Comparison of ENCODE assay signal across 16 cellular contexts in genomic region chr12:24066865-24067264, GRCh38.
DNase-seq lines count a peak whose midpoint lies in the region; ATAC-seq and TF ChIP-seq lines count a peak whose summit lies in the region.
"Had no signal": no experiment of that assay in that cellular context is flagged by ENCODE, and none has a peak within 500 bp of the region (broad histone marks: within the 10 kb centered on the region; RNA-seq: fewer than 3 reads in every experiment).

No MANE protein-coding gene starts in this region.

- no peak for TF ChIP-seq CTCF in IMR-90 (conservative IDR thresholded peaks at IDR 0.05; ENCODE audit: low read depth, low read length)
- TF ChIP-seq CTCF in ascending aorta (IDR thresholded peaks at IDR 0.05) = no peak

- CTCF ChIA-PET in IMR-90 (lab: Yijun Ruan, JAX) = interaction anchor here (0.6 kb wide), 1 partner anchor 36 kb away, joined by 3 read pairs; no protein-coding TSS in a partner anchor

- no peak overlapping the region for H4K91ac ChIP-seq in IMR-90 (ENCODE audit: insufficient read depth, low read depth, low read length)

- no CpG with 5 or more reads among the region's 2 CpGs for WGBS in IMR-90 (ENCODE audit: extremely low coverage in 2 of 2, insufficient read length in 1 of 2), 2 experiments

- in situ Hi-C loops in IMR-90 (cut with MboI; ENCODE audit: low sequenced_read_pairs) = no loop called here

- no peak overlapping the region for H2BK15ac ChIP-seq in IMR-90 (ENCODE audit: low read depth, low read length)

- H4K5ac ChIP-seq in IMR-90 (ENCODE audit: low read depth, low read length) = no peak overlapping the region; the same call in 1 of the 2 replicates

- H3K23ac ChIP-seq in IMR-90 (ENCODE audit: low read depth, low read length) = no peak overlapping the region

- dilution Hi-C loops in IMR-90 (cut with HindIII; ENCODE audit: low sequenced_read_pairs, unreplicated experiment) = no loop called here

- H3K56ac ChIP-seq in IMR-90 (ENCODE audit: extremely low read depth, insufficient read depth, low read length) = no peak overlapping the region

- H2BK120ac ChIP-seq in IMR-90 (ENCODE audit: low read depth, low read length) = no peak overlapping the region

- H4K8ac ChIP-seq in IMR-90 (ENCODE audit: low read depth in 2 of 2, low read length in 2 of 2) = no peak overlapping the region

- no peaks in the 10 kb centered on the region for H3K79me1 ChIP-seq in IMR-90 (ENCODE audit: low read depth in 1 of 2, low read length in 2 of 2)

- H3K27me3 ChIP-seq in IMR-90 (ENCODE audit: control insufficient read depth, insufficient read depth, low read length) = no peaks in the 10 kb centered on the region
- H3K27me3 ChIP-seq in ascending aorta = no peaks in the 10 kb centered on the region
- H3K27me3 ChIP-seq: neutrophil, upper lobe of left lung had no signal

- H3K4me3 ChIP-seq in IMR-90 (ENCODE audit: insufficient read depth, low read depth, low read length) = no peak overlapping the region
- H3K4me3 ChIP-seq in ascending aorta = no peak overlapping the region
- H3K4me3 ChIP-seq: lower lobe of right lung, upper lobe of left lung had no signal

- peak; percentile 77 for DNase-seq in IMR-90
- DNase-seq in ascending aorta (ENCODE audit: low spot score in 2 of 2) = peak in 1 of 2 donors; percentile 78
- peak; percentile 44 for DNase-seq in fibroblast of the conjunctiva (ENCODE audit: low read depth)
- peak; percentile 62 for DNase-seq in smooth muscle cell of the brain vasculature (ENCODE audit: low read depth, low spot score)
- DNase-seq in NCI-H2227 (lab: John Stamatoyannopoulos, UW; ENCODE audit: unreplicated experiment) = no peak
- no peak for DNase-seq in middle frontal gyrus (ENCODE audit: extremely low spot score, low spot score)
- DNase-seq: activated CD4-positive, alpha-beta memory T cell treated with anti-CD3 and anti-CD28 coated beads, Interleukin-2, amount 10 ng/mL, durations not matched to agents 7 days and 5 days; cortex of kidney; lower lobe of right lung; NCI-H1105; RPMI8226; T-helper 9 cell; upper lobe of left lung had no signal

- H3K4me2 ChIP-seq in IMR-90 (ENCODE audit: low read depth, low read length) = peak overlapping the region; percentile 32; the same call in 1 of the 2 replicates

- no peak overlapping the region for H3K14ac ChIP-seq in IMR-90 (replicated peaks; ENCODE audit: low read depth, low read length)

- TF ChIP-seq RAD21 in IMR-90 (IDR thresholded peaks at IDR 0.05; ENCODE audit: low read length) = no peak

- no peak overlapping the region for H3K4ac ChIP-seq in IMR-90 (ENCODE audit: low read depth, low read length)

- no peaks in the 10 kb centered on the region for H4K20me1 ChIP-seq in IMR-90 (ENCODE audit: insufficient read depth, low read length)

- ATAC-seq in IMR-90 (ENCODE audit: low read depth) (peak; percentile 82), HG02759 (IDR thresholded peaks at IDR 0.05; ENCODE audit: unreplicated experiment) (no peak), GM18520 (IDR thresholded peaks at IDR 0.05; ENCODE audit: unreplicated experiment) (no peak)
- ATAC-seq: lower lobe of right lung had no signal

- H3K4me1 ChIP-seq in IMR-90 (ENCODE audit: control insufficient read depth, insufficient read depth, low read length) = no peaks in the 10 kb centered on the region; the same call in 1 of the 2 replicates
- peaks cover 0 to 7% of the 10 kb centered on the region in 2 donors for H3K4me1 ChIP-seq in ascending aorta
- H3K4me1 ChIP-seq: lower lobe of right lung had no signal

- H3K9ac ChIP-seq in IMR-90 (ENCODE audit: low read depth, low read length) = no peak overlapping the region

- no peak overlapping the region for H2BK5ac ChIP-seq in IMR-90 (ENCODE audit: low read depth, low read length, poor library complexity, severe bottlenecking)

- H2AK5ac ChIP-seq in IMR-90 (ENCODE audit: low read depth, low read length) = no peak overlapping the region

- H2AFZ ChIP-seq in IMR-90 (replicated peaks; ENCODE audit: low read length, poor library complexity) = no peak overlapping the region

- H2BK20ac ChIP-seq in IMR-90 (ENCODE audit: low read depth, low read length) = no peak overlapping the region

- intact Hi-C loops in IMR-90 (cut with micrococcal nuclease) = no loop called here
- intact Hi-C loops in ascending aorta (cut with DNase I) = loop anchor here (2.0 to 10.0 kb wide), 2 partner anchors 116 to 862 kb away; no protein-coding TSS in a partner anchor

- no peak overlapping the region for H3K27ac ChIP-seq in IMR-90 (ENCODE audit: insufficient read depth, low read length)
- peak overlapping the region; percentile 2 to 61 for H3K27ac ChIP-seq in ascending aorta
- H3K27ac ChIP-seq: lower lobe of right lung, neutrophil, upper lobe of left lung had no signal

- no peaks in the 10 kb centered on the region for H3K9me1 ChIP-seq in IMR-90 (ENCODE audit: insufficient read depth, low read length)

- no peak overlapping the region for H3K18ac ChIP-seq in IMR-90 (ENCODE audit: low read depth, low read length)

- TF ChIP-seq POLR2A in IMR-90 (IDR thresholded peaks at IDR 0.05; ENCODE audit: low read depth, low read length) = no peak

- no TSS peak for BruUV-seq in IMR-90 (replicated peaks; lab: Mats Ljungman, UMichigan)

- H2AK9ac ChIP-seq in IMR-90 (replicated peaks; ENCODE audit: low read depth, low read length, poor library complexity) = no peak overlapping the region

- H3K9me3 ChIP-seq in IMR-90 (ENCODE audit: control insufficient read depth, insufficient read depth, low read length) = no peaks in the 10 kb centered on the region
- no peaks in the 10 kb centered on the region for H3K9me3 ChIP-seq in ascending aorta
- H3K9me3 ChIP-seq: lower lobe of right lung, neutrophil, upper lobe of left lung had no signal

- POLR2A ChIA-PET in IMR-90 (lab: Charles Lee; ENCODE audit: unreplicated experiment) = no interaction called here

- H3K36me3 ChIP-seq in IMR-90 (ENCODE audit: control insufficient read depth, insufficient read depth, low read length) (no peaks in the 10 kb centered on the region), ascending aorta (no peaks in the 10 kb centered on the region)
- H3K36me3 ChIP-seq: lower lobe of right lung, neutrophil, upper lobe of left lung had no signal

TF ChIP-seq in IMR-90, 13 proteins besides CTCF, POLR2A, EP300 and RAD21:
- TF ChIP-seq FOS (IDR thresholded peaks at IDR 0.05; ENCODE audit: low read depth, low read length) = peak; percentile 7; the same call in 1 of the 2 replicates
- no peak for TF ChIP-seq MAFK (IDR thresholded peaks at IDR 0.05; ENCODE audit: low read depth, low read length)
- no peak for TF ChIP-seq RCOR1 (IDR thresholded peaks at IDR 0.05; ENCODE audit: insufficient replicate concordance, low read length)

Comparison
In these comparisons a context has a peak if more than half of its experiments do, and no peak if none do; other contexts are left out.
1. DNase-seq: peak in IMR-90 (single experiment), fibroblast of the conjunctiva (single experiment) and smooth muscle cell of the brain vasculature (single experiment); none in NCI-H2227 (single experiment) and middle frontal gyrus (single experiment).